8 cellular contexts compared by ENCODE assay signal in the genomic region with DNA sequence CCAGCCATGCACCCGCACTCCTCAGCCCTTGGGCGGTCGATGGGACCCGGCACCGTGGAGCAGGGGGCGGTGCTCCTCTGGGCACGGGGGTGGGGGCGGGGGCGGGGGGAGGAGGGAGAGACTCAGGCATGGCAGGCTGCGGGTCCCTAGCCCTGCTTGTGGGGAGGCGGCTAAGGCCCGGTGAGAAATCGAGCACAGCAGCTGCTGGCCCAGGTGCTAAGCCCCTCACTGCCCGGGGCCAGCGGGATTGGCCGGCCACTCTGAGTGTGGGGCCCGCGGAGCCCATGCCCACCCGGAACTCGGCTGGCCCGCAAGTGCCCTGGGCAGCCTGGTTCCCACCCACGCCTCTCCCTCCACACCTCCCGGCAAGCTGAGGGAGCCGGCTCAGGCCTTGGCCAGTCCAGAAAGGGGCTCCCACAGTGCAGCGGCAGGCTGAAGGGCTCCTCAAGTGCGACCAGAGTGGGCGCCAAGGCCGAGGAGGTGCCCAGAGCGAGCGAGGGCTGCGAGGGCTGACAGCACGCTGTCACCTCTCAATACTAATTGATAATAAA.
A peak's percentile ranks its signal among the peaks of the same experiment; 100 is the strongest.
DNase-seq lines count a peak whose midpoint lies in the region; TF ChIP-seq lines count a peak whose summit lies in the region.
"Not testable (repeated sequence)": the region's sequence is repeated elsewhere in the genome, so short reads cannot be mapped to it uniquely, and the experiment has no call there.

No MANE protein-coding gene starts in this region.

- H2BK12ac ChIP-seq in mesenchymal stem cell (ENCODE audit: low read length in 2 of 2) (peak overlapping the region; percentile 95 to 99), trophoblast cell (ENCODE audit: low read length) (peak overlapping the region; percentile 58)

- WGBS in mesenchymal stem cell = 98% methylated on average over 29 of the region's 32 CpGs
- WGBS in trophoblast cell (ENCODE audit: extremely low coverage, insufficient coverage, insufficient read length) = no CpG with 5 or more reads among the region's 32 CpGs
- 66% methylated on average over 20 of the region's 32 CpGs; no CpG with 5 or more reads in 1 of the 2 donors for WGBS in testis, 2 donors

- H3K27me3 ChIP-seq in ACC112 (ENCODE audit: insufficient read depth, low read length); PC-9 (ENCODE audit: insufficient read depth, low read depth); mesenchymal stem cell (ENCODE audit: control insufficient read depth in 1 of 2, insufficient read depth in 1 of 2, low read length in 2 of 2); trophoblast cell (ENCODE audit: insufficient read depth, low read length); testis; vagina: not testable (repeated sequence)

- H4K8ac ChIP-seq in mesenchymal stem cell (ENCODE audit: low read length) = peak overlapping the region; percentile 88
- H4K8ac ChIP-seq in trophoblast cell (ENCODE audit: low read depth, low read length) = not testable (repeated sequence)

- H3K9me3 ChIP-seq in PC-9 (ENCODE audit: insufficient read depth, low read depth) = peaks cover 48% of the 10 kb centered on the region
- not testable (repeated sequence) for H3K9me3 ChIP-seq in mesenchymal stem cell (ENCODE audit: control insufficient read depth, low read length); trophoblast cell (ENCODE audit: insufficient read depth, low read depth, low read length); testis; vagina

- peaks cover 23% of the 10 kb centered on the region for H3F3A ChIP-seq in PC-9 (ENCODE audit: insufficient read depth, low read depth)

- H3K4me3 ChIP-seq in ACC112 (ENCODE audit: low read depth, low read length); PC-9; mesenchymal stem cell (ENCODE audit: insufficient read depth in 1 of 2, low read depth in 1 of 2, low read length in 2 of 2); trophoblast cell (ENCODE audit: low read depth, low read length); vagina: not testable (repeated sequence)
- H3K4me3 ChIP-seq in testis = peak overlapping the region; percentile 21 to 25

- POLR2A ChIA-PET in PC-9 (lab: Charles Lee; ENCODE audit: unreplicated experiment) = interaction anchor here (0.6 kb wide), 1 partner anchor 50 kb away, joined by 3 read pairs; no protein-coding TSS in a partner anchor

- H3K36me3 ChIP-seq in ACC112 (ENCODE audit: insufficient read depth, low read length); PC-9 (ENCODE audit: low read depth); mesenchymal stem cell (ENCODE audit: control insufficient read depth in 1 of 2, insufficient read depth in 2 of 2, low read depth in 1 of 2, low read length in 2 of 2); trophoblast cell (ENCODE audit: control insufficient read depth in 1 of 2, insufficient read depth in 2 of 2, low read length in 2 of 2); testis (ENCODE audit: low read depth, missing control alignments); vagina: not testable (repeated sequence)

- H3K4ac ChIP-seq in mesenchymal stem cell (ENCODE audit: low read depth in 1 of 2, low read length in 2 of 2) = peak overlapping the region; percentile 17 to 83
- H3K4ac ChIP-seq in trophoblast cell (ENCODE audit: low read depth, low read length) = peak overlapping the region; percentile 52

- H4K20me1 ChIP-seq in PC-9 (ENCODE audit: insufficient read depth) = not testable (repeated sequence)

- H3K27me3 Mint-ChIP-seq in chondrocyte (ENCODE audit: low read depth) = not testable (repeated sequence)

- H2BK120ac ChIP-seq in mesenchymal stem cell (ENCODE audit: low read depth, low read length) = peak overlapping the region; percentile 85
- peak overlapping the region; percentile 50 for H2BK120ac ChIP-seq in trophoblast cell (ENCODE audit: insufficient read depth, low read length, poor library complexity)

- H4K91ac ChIP-seq in mesenchymal stem cell (ENCODE audit: low read length) (peak overlapping the region; percentile 98), trophoblast cell (ENCODE audit: low read depth, low read length) (peak overlapping the region; percentile 29)

- H3K4me1 Mint-ChIP-seq in chondrocyte (ENCODE audit: low read depth) = peaks cover 65% of the 10 kb centered on the region

- H3K36me3 Mint-ChIP-seq in chondrocyte (ENCODE audit: low read depth) = not testable (repeated sequence)

- not testable (repeated sequence) for H4K12ac ChIP-seq in trophoblast cell (ENCODE audit: low read depth, low read length)

- not testable (repeated sequence) for TF ChIP-seq CTCF in PC-9 (conservative IDR thresholded peaks at IDR 0.05); chondrocyte (IDR thresholded peaks at IDR 0.05); testis (IDR thresholded peaks at IDR 0.05); vagina (IDR thresholded peaks at IDR 0.05)

- H3K14ac ChIP-seq in mesenchymal stem cell (ENCODE audit: low read length in 2 of 2) (peak overlapping the region in 1 of 2 experiments; percentile 51), trophoblast cell (ENCODE audit: low read length) (peak overlapping the region; percentile 8)

- not testable (repeated sequence) for H3K79me1 ChIP-seq in mesenchymal stem cell (replicated peaks; ENCODE audit: low read length, poor library complexity, severe bottlenecking)
- H3K79me1 ChIP-seq in trophoblast cell (ENCODE audit: low read length) = peaks cover 12% of the 10 kb centered on the region

- peaks cover 45% of the 10 kb centered on the region for H3K4me1 ChIP-seq in ACC112 (ENCODE audit: control insufficient read depth, insufficient read depth, low read length, unreplicated experiment)
- peaks cover 34% of the 10 kb centered on the region for H3K4me1 ChIP-seq in PC-9 (replicated peaks; ENCODE audit: insufficient read depth)
- not testable (repeated sequence) for H3K4me1 ChIP-seq in mesenchymal stem cell (ENCODE audit: control insufficient read depth, insufficient read depth, low read depth, low read length); trophoblast cell (ENCODE audit: control insufficient read depth in 1 of 2, insufficient read depth in 2 of 2, low read length in 2 of 2); testis
- peaks cover 26% of the 10 kb centered on the region for H3K4me1 ChIP-seq in vagina

- H3K18ac ChIP-seq in mesenchymal stem cell (ENCODE audit: low read depth in 1 of 2, low read length in 2 of 2) (peak overlapping the region; percentile 89 to 96), trophoblast cell (ENCODE audit: low read length) (peak overlapping the region; percentile 75)

- H3K27ac Mint-ChIP-seq in chondrocyte (ENCODE audit: unreplicated experiment) = not testable (repeated sequence)

- not testable (repeated sequence) for H3K23ac ChIP-seq in mesenchymal stem cell (ENCODE audit: low read length in 2 of 2); trophoblast cell (ENCODE audit: low read length)

- H3K9me3 Mint-ChIP-seq in chondrocyte (ENCODE audit: low read depth) = peaks cover 12% of the 10 kb centered on the region

- not testable (repeated sequence) for BruUV-seq in PC-9 (replicated peaks; lab: Mats Ljungman, UMichigan)

- peak overlapping the region; percentile 43; the same call in 1 of the 2 replicates for H3K4me2 ChIP-seq in PC-9
- not testable (repeated sequence) for H3K4me2 ChIP-seq in mesenchymal stem cell (ENCODE audit: low read length, poor library complexity, severe bottlenecking); trophoblast cell (ENCODE audit: low read length)

- intact Hi-C loops in PC-9 (cut with micrococcal nuclease; ENCODE audit: unreplicated experiment); testis (cut with DNase I; ENCODE audit: low total_unique reads); vagina (cut with DNase I): not testable (repeated sequence)

- H2AFZ ChIP-seq in ACC112 (ENCODE audit: low read length, unreplicated experiment); PC-9; mesenchymal stem cell (ENCODE audit: low read depth, low read length); trophoblast cell (ENCODE audit: insufficient read depth, low read length, poor library complexity): not testable (repeated sequence)

- DNase-seq in PC-9; mesenchymal stem cell; trophoblast cell; testis; vagina (ENCODE audit: extremely low spot score in 2 of 2): not testable (repeated sequence)
- DNase-seq in activated gamma-delta T cell (lab: John Stamatoyannopoulos, UW) = peak; percentile 12
- DNase-seq in chondrocyte (ENCODE audit: low spot score) = peak; percentile 80

- CTCF ChIA-PET in PC-9 (lab: Charles Lee) = not testable (repeated sequence)

- H3K27ac ChIP-seq in ACC112 (ENCODE audit: low read depth, low read length) (peak overlapping the region; percentile 86), PC-9 (peak overlapping the region; percentile 82), vagina (peak overlapping the region; percentile 15)
- H3K27ac ChIP-seq in mesenchymal stem cell (ENCODE audit: low read length, poor library complexity, severe bottlenecking); trophoblast cell (ENCODE audit: low read depth, low read length); testis: not testable (repeated sequence)

- H3K9ac ChIP-seq in mesenchymal stem cell (ENCODE audit: low read length); trophoblast cell (ENCODE audit: low read length): not testable (repeated sequence)

- not testable (repeated sequence) for H3K9me2 ChIP-seq in PC-9 (ENCODE audit: insufficient read depth)

- not testable (repeated sequence) for TF ChIP-seq POLR2A in testis (IDR thresholded peaks at IDR 0.05); vagina (IDR thresholded peaks at IDR 0.05)

- H2AK5ac ChIP-seq in mesenchymal stem cell (ENCODE audit: low read length, severe bottlenecking) (peak overlapping the region; percentile 55), trophoblast cell (ENCODE audit: low read length) (peak overlapping the region; percentile 74)

- H3K79me2 ChIP-seq in ACC112 (ENCODE audit: control insufficient read depth, insufficient read depth, low read length, unreplicated experiment); PC-9 (ENCODE audit: low read depth); trophoblast cell (ENCODE audit: control insufficient read depth, insufficient read depth, low read length, poor library complexity): not testable (repeated sequence)

- not testable (repeated sequence) for H2BK15ac ChIP-seq in mesenchymal stem cell (ENCODE audit: low read depth, poor library complexity, severe bottlenecking)

- not testable (repeated sequence) for H2BK5ac ChIP-seq in mesenchymal stem cell (ENCODE audit: low read depth, low read length, poor library complexity, severe bottlenecking)
- H2BK5ac ChIP-seq in trophoblast cell (ENCODE audit: low read depth, low read length, poor library complexity) = peak overlapping the region; percentile 82

- H3K4me3 Mint-ChIP-seq in chondrocyte (ENCODE audit: unreplicated experiment) = not testable (repeated sequence)
